In genomic region chr16:87044031-87044380, GRCh38 we compare ENCODE assay signal across 1 cellular context.
TF ChIP-seq lines count a peak whose summit lies in the region.

No MANE protein-coding gene starts in this region.

TF ChIP-seq in neural cell, 6 proteins besides CTCF, POLR2A, EP300 and RAD21 (continued from another document):
- TF ChIP-seq REST (IDR thresholded peaks at IDR 0.05; ENCODE audit: borderline replicate concordance) (no peak), TAF1 (IDR thresholded peaks at IDR 0.05; ENCODE audit: low read depth) (no peak), MXI1 (conservative IDR thresholded peaks at IDR 0.05; ENCODE audit: poor library complexity, severe bottlenecking) (no peak), SMC3 (conservative IDR thresholded peaks at IDR 0.05; ENCODE audit: poor library complexity) (no peak)
